33 cellular contexts compared by ENCODE assay signal in genomic region chr1:28833396-28833795, GRCh38. TPM values are rescaled to one million over a fixed set of nuclear protein-coding genes. Genes with fewer than 3 reads are reported as not detected.
"Had no signal": no experiment of that assay in that cellular context is flagged by ENCODE, and none has a peak within 500 bp of the region (broad histone marks: within the 10 kb centered on the region; RNA-seq: fewer than 3 reads in every experiment).

No MANE protein-coding gene starts in this region.

- H3K4me3 ChIP-seq: left lung, lower lobe of right lung, skin epidermis, suprapubic skin, tibial nerve, uterus had no signal

- H3K27ac Mint-ChIP-seq: immature natural killer cell; naive thymus-derived CD8-positive, alpha-beta T cell; nephron; progenitor cell of endocrine pancreas; stimulated activated naive B cell treated with anti-CD40 and anti-IgM and Interleukin-4, amounts not matched to agents 10 μg/mL and 1 μg/mL and 100 μg/mL, for 72 hours; type B pancreatic cell had no signal

- H3K9ac ChIP-seq: parathyroid adenoma had no signal

- H3K27ac ChIP-seq: left lung, lower lobe of right lung, parathyroid adenoma, skin epidermis, suprapubic skin, tibial nerve, uterus had no signal

- H3K27me3 ChIP-seq: left lung, tibial nerve, uterus had no signal

- H3K27me3 Mint-ChIP-seq: progenitor cell of endocrine pancreas, type B pancreatic cell had no signal

- H3K4me1 Mint-ChIP-seq: immature natural killer cell; naive thymus-derived CD8-positive, alpha-beta T cell; neural crest cell; stimulated activated naive B cell treated with anti-CD40 and anti-IgM and Interleukin-4, amounts not matched to agents 10 μg/mL and 1 μg/mL and 100 μg/mL, for 72 hours had no signal

- H3K9me3 ChIP-seq: left lung, lower lobe of right lung, suprapubic skin, tibial nerve, uterus had no signal

- H3K4me3 Mint-ChIP-seq: immature natural killer cell; naive thymus-derived CD8-positive, alpha-beta T cell; nephron; neural crest cell; stimulated activated naive B cell treated with anti-CD40 and anti-IgM and Interleukin-4, amounts not matched to agents 10 μg/mL and 1 μg/mL and 100 μg/mL, for 72 hours; type B pancreatic cell had no signal

- DNase-seq: hypothalamus; immature natural killer cell; kidney; left colon; left lung; lower lobe of right lung; mammary epithelial cell; mesenchymal stem cell; naive thymus-derived CD8-positive, alpha-beta T cell; nucleus accumbens; right cardiac atrium; stimulated activated CD4-positive, alpha-beta T cell treated with anti-CD3 and anti-CD28 coated beads, Interleukin-12 subunit alpha, Interleukin-12 subunit beta, amount 100 ng/mL, for 4 hours; stimulated activated CD4-positive, alpha-beta T cell treated with anti-CD3 and anti-CD28 coated beads, Interleukin-15, amount 100 ng/mL, for 24 hours; stimulated activated CD4-positive, alpha-beta T cell treated with anti-CD3 and anti-CD28 coated beads, Interleukin-2, amount 100 ng/mL, for 24 hours; stimulated activated CD4-positive, alpha-beta T cell treated with anti-CD3 and anti-CD28 coated beads, Interleukin-4, amount 100 ng/mL, for 1 hour; stimulated activated naive B cell treated with anti-CD40 and anti-IgM and Interleukin-4, amounts not matched to agents 10 μg/mL and 1 μg/mL and 100 μg/mL, for 72 hours; stimulated activated naive CD8-positive, alpha-beta T cell treated with anti-CD3 and anti-CD28 coated beads, Interleukin-15, Interleukin-2, amounts not matched to agents 100 U/mL and 50 U/mL, for 24 hours; uterus had no signal

- ATAC-seq: left colon; left lung; lower lobe of right lung; naive thymus-derived CD8-positive, alpha-beta T cell; right cardiac atrium; sciatic nerve; stimulated activated naive B cell treated with anti-CD40 and anti-IgM and Interleukin-4, amounts not matched to agents 10 μg/mL and 1 μg/mL and 100 μg/mL, for 72 hours; stimulated activated naive CD8-positive, alpha-beta T cell treated with anti-CD3 and anti-CD28 coated beads, Interleukin-15, Interleukin-2, amounts not matched to agents 100 U/mL and 50 U/mL, for 24 hours had no signal

- H2AFZ ChIP-seq: parathyroid adenoma had no signal

- H3K36me3 ChIP-seq: left lung, lower lobe of right lung, suprapubic skin, tibial nerve, uterus had no signal

- H3K4me1 ChIP-seq: left lung, lower lobe of right lung, parathyroid adenoma, suprapubic skin, tibial nerve, uterus had no signal

- H3K9me3 Mint-ChIP-seq: immature natural killer cell; naive thymus-derived CD8-positive, alpha-beta T cell; nephron; neural crest cell; stimulated activated naive B cell treated with anti-CD40 and anti-IgM and Interleukin-4, amounts not matched to agents 10 μg/mL and 1 μg/mL and 100 μg/mL, for 72 hours; type B pancreatic cell had no signal

RNA-seq across cellular contexts. Expression of gene OPRD1, which starts 21.4 kb away (rescaled TPM):
- total RNA-seq: kidney; left lung; liver; lower lobe of right lung; mucosa of gallbladder; naive thymus-derived CD8-positive, alpha-beta T cell; pulmonary artery endothelial cell; renal cortical epithelial cell; right cardiac atrium; sciatic nerve; subcutaneous adipose tissue; suprapubic skin; tibial nerve; ureter had no signal
- polyA plus RNA-seq: mammary epithelial cell had no signal
